In the genomic region with DNA sequence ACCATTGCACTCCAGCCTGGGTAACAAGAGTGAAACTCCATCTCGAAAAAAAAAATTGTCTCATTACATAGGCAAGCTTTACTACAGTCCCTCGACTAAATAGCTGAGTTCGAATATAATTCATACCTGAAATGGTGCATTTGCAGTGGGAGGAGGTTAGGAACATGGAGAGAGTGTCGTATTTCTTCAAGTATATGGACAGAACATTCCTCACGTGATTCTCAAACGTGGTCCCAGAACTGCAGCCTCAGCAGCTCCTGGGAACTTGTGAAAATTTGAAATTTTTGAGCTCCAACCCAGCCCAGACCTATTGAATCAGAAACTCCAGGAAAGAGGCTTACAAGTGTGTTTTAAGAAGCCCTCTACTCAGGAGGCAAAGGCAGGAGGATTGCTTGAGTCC, we compare ENCODE assay signal across 25 cellular contexts. TPM values are rescaled to one million over a fixed set of nuclear protein-coding genes. Genes with fewer than 3 reads are reported as not detected.
"Had no signal": no experiment of that assay in that cellular context is flagged by ENCODE, and none has a peak within 500 bp of the region (broad histone marks: within the 10 kb centered on the region; RNA-seq: fewer than 3 reads in every experiment).

No MANE protein-coding gene starts in this region.

- H3K9ac ChIP-seq: parathyroid adenoma had no signal

- H3K27me3 ChIP-seq: right atrium auricular region, uterus had no signal

- H3K4me3 ChIP-seq: left ventricle myocardium inferior, lung, mucosa of descending colon, psoas muscle, right atrium auricular region, skin epidermis, suprapubic skin, thoracic aorta, tibial artery, uterus had no signal

- H2AFZ ChIP-seq: parathyroid adenoma had no signal

- H3K4me1 ChIP-seq: left ventricle myocardium inferior, parathyroid adenoma, psoas muscle, right atrium auricular region, suprapubic skin, tibial artery, uterus had no signal

- ATAC-seq: mucosa of descending colon; naive thymus-derived CD4-positive, alpha-beta T cell; natural killer cell treated with Interleukin-12 subunit alpha and Interleukin-12 subunit beta and Interleukin-15 and Interleukin-18, amount 100 ng/mL, for 72 hours; psoas muscle; sciatic nerve; stimulated activated effector memory CD8-positive, alpha-beta T cell treated with anti-CD3 and anti-CD28 coated beads, Interleukin-12 subunit alpha, Interleukin-12 subunit beta, amount 100 ng/mL, for 72 hours had no signal

- H3K9me3 ChIP-seq: left ventricle myocardium inferior, mucosa of descending colon, psoas muscle, right atrium auricular region, suprapubic skin, thoracic aorta, tibial artery, uterus had no signal

- H3K79me2 ChIP-seq: parathyroid adenoma had no signal

- H3K36me3 ChIP-seq: left ventricle myocardium inferior, right atrium auricular region, suprapubic skin, thoracic aorta, tibial artery, uterus had no signal

- H3K27ac ChIP-seq: parathyroid adenoma, psoas muscle, right atrium auricular region, skin epidermis, suprapubic skin, thoracic aorta, tibial artery had no signal

- FAIRE-seq: islet of Langerhans, kidney had no signal

- DNase-seq: hypothalamus; immature natural killer cell; kidney; left ventricle myocardium inferior; midbrain; mucosa of descending colon; naive thymus-derived CD4-positive, alpha-beta T cell; occipital lobe; psoas muscle; stimulated activated CD4-positive, alpha-beta T cell treated with anti-CD3 and anti-CD28 coated beads, Interleukin-4, amount 100 ng/mL, for 24 hours; stimulated activated naive CD4-positive, alpha-beta T cell; tibial artery; uterus had no signal

RNA-seq across cellular contexts. Expression of gene CDA, which starts 7.2 kb away (rescaled TPM):
- total RNA-seq: natural killer cell treated with Interleukin-12 subunit alpha and Interleukin-12 subunit beta and Interleukin-15 and Interleukin-18, amount 100 ng/mL, for 72 hours; occipital lobe; osteocyte had no signal
- polyA plus RNA-seq: naive thymus-derived CD4-positive, alpha-beta T cell; neural cell had no signal

RNA-seq across cellular contexts. Expression of gene FAM43B, which starts 43.7 kb away (rescaled TPM):
- total RNA-seq: naive thymus-derived CD4-positive, alpha-beta T cell; natural killer cell treated with Interleukin-12 subunit alpha and Interleukin-12 subunit beta and Interleukin-15 and Interleukin-18, amount 100 ng/mL, for 72 hours had no signal
- polyA plus RNA-seq: immature natural killer cell; naive thymus-derived CD4-positive, alpha-beta T cell had no signal
